10 cellular contexts compared by ENCODE assay signal in genomic region chr1:6197746-6198427, GRCh38. TPM values are rescaled to one million over a fixed set of nuclear protein-coding genes. Genes with fewer than 3 reads are reported as not detected.
DNase-seq lines count a peak whose midpoint lies in the region; ATAC-seq and TF ChIP-seq lines count a peak whose summit lies in the region.
"Had no signal": no experiment of that assay in that cellular context is flagged by ENCODE, and none has a peak within 500 bp of the region (broad histone marks: within the 10 kb centered on the region; RNA-seq: fewer than 3 reads in every experiment).

No MANE protein-coding gene starts in this region.

- H3K27me3 Mint-ChIP-seq in CD4-positive, alpha-beta memory T cell, result no peaks in the 10 kb centered on the region

- no peak for ATAC-seq in HG02970 (IDR thresholded peaks at IDR 0.05; ENCODE audit: low FRiP score, unreplicated experiment)

- H3K4me3 Mint-ChIP-seq in CD4-positive, alpha-beta memory T cell, result peak overlapping the region; percentile 88 to 94 (median 92)

- H3K9me3 ChIP-seq in CD4-positive, alpha-beta memory T cell (ENCODE audit: control insufficient read depth in 1 of 2, low read length in 2 of 2), result no peaks in the 10 kb centered on the region
- no peaks in the 10 kb centered on the region for H3K9me3 ChIP-seq in neural cell (ENCODE audit: low read length)

- peak overlapping the region; percentile 86 to 96 (median 93) for H3K27ac Mint-ChIP-seq in CD4-positive, alpha-beta memory T cell

- peak overlapping the region; percentile 98 for H3K4me2 ChIP-seq in neural cell (ENCODE audit: low read length)

- peak overlapping the region; percentile 74 for H3K27ac ChIP-seq in CD4-positive, alpha-beta memory T cell (ENCODE audit: low read depth, low read length)
- H3K27ac ChIP-seq in dorsolateral prefrontal cortex (peak overlapping the region in 1 of 59 donors; percentile 88), neural cell (ENCODE audit: low read length) (no peak overlapping the region)

- POLR2A ChIA-PET in CD4-positive, alpha-beta memory T cell (lab: Charles Lee; ENCODE audit: partially characterized antibody), result interaction anchor here (0.5 to 1.5 kb wide), 6 partner anchors 10 to 293 kb away, joined by 3 to 4 read pairs (median 3); partner anchors contain the start of gene PLEKHG5

- no peak overlapping the region for H2AFZ ChIP-seq in neural cell (ENCODE audit: low read depth, low read length)

- peak overlapping the region; percentile 57 to 84 for H3K4me3 ChIP-seq in CD4-positive, alpha-beta memory T cell (ENCODE audit: low read length in 2 of 2)
- H3K4me3 ChIP-seq in dorsolateral prefrontal cortex, result peak overlapping the region in 57 of 59 donors; percentile 73 to 100 (median 97)
- peak overlapping the region; percentile 94 for H3K4me3 ChIP-seq in neural cell (ENCODE audit: low read length)

- CTCF ChIA-PET in CD4-positive, alpha-beta memory T cell (lab: Charles Lee; ENCODE audit: partially characterized antibody), result interaction anchor here (1.7 kb wide), 1 partner anchor 47 kb away, joined by 6 read pairs; no protein-coding TSS in a partner anchor

- H3K9me2 ChIP-seq in neural cell (ENCODE audit: insufficient read depth, low read length), result no peaks in the 10 kb centered on the region

- no peak for DNase-seq in CD4-positive, alpha-beta memory T cell
- DNase-seq in MV-4-11 (lab: John Stamatoyannopoulos, UW), result peak; percentile 55
- DNase-seq in dorsolateral prefrontal cortex, result no peak
- DNase-seq in ecto neural progenitor cell (ENCODE audit: low spot score), result no peak
- no peak for DNase-seq in erythroblast (lab: John Stamatoyannopoulos, UW)
- no peak for DNase-seq in GDM1 (lab: John Stamatoyannopoulos, UW)
- DNase-seq: NCI-H226 had no signal

- TF ChIP-seq POLR2A in erythroblast (IDR thresholded peaks at IDR 0.05; ENCODE audit: low read length), result no peak

- H4K20me1 ChIP-seq in neural cell (ENCODE audit: insufficient read depth), result no peaks in the 10 kb centered on the region

- H3K79me2 ChIP-seq in neural cell (replicated peaks; ENCODE audit: insufficient read depth, low read length), result peaks cover 21% of the 10 kb centered on the region

- TF ChIP-seq EP300 in neural cell (conservative IDR thresholded peaks at IDR 0.05; ENCODE audit: poor library complexity, severe bottlenecking), result no peak

- TF ChIP-seq CTCF in dorsolateral prefrontal cortex (IDR thresholded peaks at IDR 0.05 in 54 of 56, conservative IDR thresholded peaks at IDR 0.05 in 2 of 56; ENCODE audit: low read depth in 1 of 56, partially characterized antibody in 56 of 56) (no peak), neural cell (IDR thresholded peaks at IDR 0.05; ENCODE audit: poor library complexity, severe bottlenecking) (no peak)

- H3K27me3 ChIP-seq in CD4-positive, alpha-beta memory T cell (ENCODE audit: insufficient read depth, low read length), result no peaks in the 10 kb centered on the region
- peaks cover 0 to 8% (median 0%) of the 10 kb centered on the region in 45 donors for H3K27me3 ChIP-seq in dorsolateral prefrontal cortex
- H3K27me3 ChIP-seq in neural cell (ENCODE audit: insufficient read depth, low read depth, low read length), result no peaks in the 10 kb centered on the region

- peaks cover 34% of the 10 kb centered on the region for H3K36me3 ChIP-seq in CD4-positive, alpha-beta memory T cell (ENCODE audit: insufficient read depth, low read length)
- no peaks in the 10 kb centered on the region for H3K36me3 ChIP-seq in neural cell (ENCODE audit: insufficient read depth, low read length)

- H3K9me3 Mint-ChIP-seq in CD4-positive, alpha-beta memory T cell, result no peaks in the 10 kb centered on the region

- H3K4me1 Mint-ChIP-seq in CD4-positive, alpha-beta memory T cell, result peaks cover 33 to 58% (median 43%) of the 10 kb centered on the region in 4 donors

- H3F3A ChIP-seq in neural cell (ENCODE audit: insufficient read depth, low read length, poor library complexity, severe bottlenecking), result no peaks in the 10 kb centered on the region

- intact Hi-C loops in CD4-positive, alpha-beta memory T cell (cut with micrococcal nuclease), result loop anchor here (5.0 to 10.0 kb wide), 2 partner anchors 173 to 194 kb away; partner anchors contain the start of gene ACOT7
- intact Hi-C loops in dorsolateral prefrontal cortex (cut with DNase I), result loop anchor here (2.0 to 5.0 kb wide), 3 partner anchors 37 to 504 kb away; partner anchors contain the start of genes DNAJC11 (in 1 of the 2), ICMT (in 1 of the 2) and NPHP4 (in 1 of the 2)

- TF ChIP-seq RAD21 in neural cell (conservative IDR thresholded peaks at IDR 0.05), result no peak

- peaks cover 23 to 44% of the 10 kb centered on the region in 2 donors for H3K36me3 Mint-ChIP-seq in CD4-positive, alpha-beta memory T cell

- peaks cover 42% of the 10 kb centered on the region for H3K4me1 ChIP-seq in CD4-positive, alpha-beta memory T cell (ENCODE audit: insufficient read depth, low read length)

- peak overlapping the region; percentile 89 for H3K9ac ChIP-seq in neural cell (ENCODE audit: low read length)

TF ChIP-seq in neural cell, 6 proteins besides CTCF, POLR2A, EP300 and RAD21:
- TF ChIP-seq EZH2 (IDR thresholded peaks at IDR 0.05; ENCODE audit: borderline replicate concordance, insufficient read depth, low read length, poor library complexity, severe bottlenecking), result no peak
- no peak for TF ChIP-seq MXI1 (conservative IDR thresholded peaks at IDR 0.05; ENCODE audit: poor library complexity, severe bottlenecking)
- no peak for TF ChIP-seq REST (IDR thresholded peaks at IDR 0.05; ENCODE audit: borderline replicate concordance)
- TF ChIP-seq SMC3 (conservative IDR thresholded peaks at IDR 0.05; ENCODE audit: poor library complexity), result no peak
- TF ChIP-seq TAF1 (IDR thresholded peaks at IDR 0.05; ENCODE audit: low read depth), result no peak
- no peak for TF ChIP-seq POLR2AphosphoS5 (IDR thresholded peaks at IDR 0.05)

RNA-seq across cellular contexts. Expression of gene RPL22, which starts 1.5 kb away (rescaled TPM):
- 100 to 1,000 TPM; 491 to 503 TPM for total RNA-seq in CD4-positive, alpha-beta memory T cell
- polyA plus RNA-seq in CD4-positive, alpha-beta memory T cell, result 100 to 1,000 TPM; 215 to 259 TPM
- total RNA-seq in dorsolateral prefrontal cortex, result 100 to 1,000 TPM; 111 to 227 (median 176) TPM
- polyA plus RNA-seq in neural cell, result 275 and 294 TPM in 2 replicates
- 180 and 190 TPM in 2 replicates for polyA minus RNA-seq in neural cell

RNA-seq across cellular contexts. Expression of gene RNF207, which starts 8.0 kb away (rescaled TPM):
- total RNA-seq in CD4-positive, alpha-beta memory T cell, result 1 to 10 TPM; 8.7 to 9.4 TPM
- polyA plus RNA-seq in CD4-positive, alpha-beta memory T cell, result 1 to 10 TPM; 1.7 to 2.0 TPM
- total RNA-seq in dorsolateral prefrontal cortex, result 10 to 100 TPM in 118 of 120 experiments, 1 to 10 TPM in 2; 7.4 to 42.1 (median 22.0) TPM
- polyA plus RNA-seq in neural cell, result 1.7 and 3.5 TPM in 2 replicates
- polyA minus RNA-seq in neural cell, result 1.9 TPM in 2 replicates

RNA-seq across cellular contexts. Expression of gene CHD5, which starts 17.8 kb away (rescaled TPM):
- total RNA-seq in CD4-positive, alpha-beta memory T cell, result under 1 TPM; 0.06 to 0.17 TPM
- polyA plus RNA-seq in CD4-positive, alpha-beta memory T cell, result not detected
- total RNA-seq in dorsolateral prefrontal cortex, result 100 to 1,000 TPM in 111 of 120 experiments, 10 to 100 TPM in 9; 40.0 to 225 (median 141) TPM
- polyA plus RNA-seq in neural cell, result 22.0 and 33.7 TPM in 2 replicates
- polyA minus RNA-seq in neural cell, result 31.7 and 33.1 TPM in 2 replicates

RNA-seq across cellular contexts. Expression of gene ICMT, which starts 37.9 kb away (rescaled TPM):
- total RNA-seq in CD4-positive, alpha-beta memory T cell, result 10 to 100 TPM; 19.6 to 23.1 TPM
- 10 to 100 TPM; 16.1 to 21.3 TPM for polyA plus RNA-seq in CD4-positive, alpha-beta memory T cell
- 10 to 100 TPM; 19.9 to 47.2 (median 31.3) TPM for total RNA-seq in dorsolateral prefrontal cortex
- 21.1 and 23.3 TPM in 2 replicates for polyA plus RNA-seq in neural cell
- 40.4 and 41.9 TPM in 2 replicates for polyA minus RNA-seq in neural cell

RNA-seq across cellular contexts. Expression of gene HES3, which starts 46.1 kb away (rescaled TPM):
- not detected for total RNA-seq in CD4-positive, alpha-beta memory T cell
- not detected for polyA plus RNA-seq in CD4-positive, alpha-beta memory T cell
- not detected for total RNA-seq in dorsolateral prefrontal cortex
- polyA plus RNA-seq in neural cell, result not detected in 2 replicates
- polyA minus RNA-seq in neural cell, result not detected in 2 replicates
- total RNA-seq: subcutaneous adipose tissue had no signal

Comparison
In these comparisons a context has a peak if more than half of its experiments do, and no peak if none do; other contexts are left out.
1. RNA of gene CHD5, which starts 17.8 kb away (total RNA-seq): 40.0 to 225 TPM in dorsolateral prefrontal cortex; 0.06 to 0.17 TPM in CD4-positive, alpha-beta memory T cell; every median in the first group is over 10 times any median in the second.
2. Peak in every context shown above with its lines, with median percentiles within 50 percentile points of each other: H3K4me3 ChIP-seq.